In genomic region chr13:85828094-85828684, GRCh38 we compare ENCODE assay signal across 2 cellular contexts.
TF ChIP-seq lines count a peak whose summit lies in the region.

No MANE protein-coding gene starts in this region.

TF ChIP-seq in Ishikawa, 13 proteins besides CTCF, POLR2A, EP300 and RAD21 (continued from another document):
- no peak for TF ChIP-seq USF1 (IDR thresholded peaks at IDR 0.05)
- no peak for TF ChIP-seq TAF1 (IDR thresholded peaks at IDR 0.05; ENCODE audit: low read depth)
- no peak for TF ChIP-seq EGR1 (IDR thresholded peaks at IDR 0.05)
- no peak for TF ChIP-seq REST (IDR thresholded peaks at IDR 0.05; ENCODE audit: low read depth)
- no peak for TF ChIP-seq YY1 (IDR thresholded peaks at IDR 0.05; ENCODE audit: low read depth)
- no peak for TF ChIP-seq TEAD4 (IDR thresholded peaks at IDR 0.05)
- TF ChIP-seq CEBPB (IDR thresholded peaks at IDR 0.05) = no peak
- TF ChIP-seq TCF12 (IDR thresholded peaks at IDR 0.05; ENCODE audit: low read depth) = no peak
- TF ChIP-seq CREB1 (IDR thresholded peaks at IDR 0.05; ENCODE audit: low read depth) = no peak
TF ChIP-seq in Ishikawa: peak in this region for 0.

TF ChIP-seq in K562, 482 proteins besides CTCF, POLR2A, EP300 and RAD21 (continued from another document):
- TF ChIP-seq, protein P1, sequence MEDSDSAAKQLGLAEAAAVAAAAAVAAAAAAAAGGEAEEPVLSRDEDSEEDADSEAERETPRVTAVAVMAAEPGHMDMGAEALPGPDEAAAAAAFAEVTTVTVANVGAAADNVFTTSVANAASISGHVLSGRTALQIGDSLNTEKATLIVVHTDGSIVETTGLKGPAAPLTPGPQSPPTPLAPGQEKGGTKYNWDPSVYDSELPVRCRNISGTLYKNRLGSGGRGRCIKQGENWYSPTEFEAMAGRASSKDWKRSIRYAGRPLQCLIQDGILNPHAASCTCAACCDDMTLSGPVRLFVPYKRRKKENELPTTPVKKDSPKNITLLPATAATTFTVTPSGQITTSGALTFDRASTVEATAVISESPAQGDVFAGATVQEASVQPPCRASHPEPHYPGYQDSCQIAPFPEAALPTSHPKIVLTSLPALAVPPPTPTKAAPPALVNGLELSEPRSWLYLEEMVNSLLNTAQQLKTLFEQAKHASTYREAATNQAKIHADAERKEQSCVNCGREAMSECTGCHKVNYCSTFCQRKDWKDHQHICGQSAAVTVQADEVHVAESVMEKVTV (CRISPR knock-in tag; IDR thresholded peaks at IDR 0.05) = no peak
- TF ChIP-seq MBD2 (IDR thresholded peaks at IDR 0.05; ENCODE audit: borderline replicate concordance, low read depth) = no peak
- no peak for TF ChIP-seq NCOA1 (IDR thresholded peaks at IDR 0.05; ENCODE audit: low read depth)
TF ChIP-seq in K562: peak in this region for 0.
